In genomic region chr12:110373025-110373876, GRCh38 we compare ENCODE assay signal across 12 cellular contexts. TPM values are rescaled to one million over a fixed set of nuclear protein-coding genes. Genes with fewer than 3 reads are reported as not detected.
DNase-seq lines count a peak whose midpoint lies in the region; ATAC-seq and TF ChIP-seq lines count a peak whose summit lies in the region.
"Had no signal": no experiment of that assay in that cellular context is flagged by ENCODE, and none has a peak within 500 bp of the region (broad histone marks: within the 10 kb centered on the region; RNA-seq: fewer than 3 reads in every experiment).

No MANE protein-coding gene starts in this region.

- H3K9me3 ChIP-seq in thymus (ENCODE audit: control insufficient read depth) = no peaks in the 10 kb centered on the region
- H3K9me3 ChIP-seq: MG63 had no signal

- H3K4me3 Mint-ChIP-seq in chondrocyte (ENCODE audit: unreplicated experiment) = no peak overlapping the region

- peaks cover 70% of the 10 kb centered on the region for H3K36me3 ChIP-seq in thymus (ENCODE audit: control insufficient read depth, insufficient read depth)

- no peaks in the 10 kb centered on the region for H3K4me1 Mint-ChIP-seq in chondrocyte (ENCODE audit: low read depth)

- DNase-seq in NCI-H1694 treated with DMSO at 0.1 percent for 48 hours (lab: John Stamatoyannopoulos, UW) (peak; percentile 40), dorsolateral prefrontal cortex (no peak), mucosa of gallbladder (ENCODE audit: low spot score) (peak; percentile 29), chondrocyte (ENCODE audit: low spot score) (no peak), NCI-H1930 (lab: John Stamatoyannopoulos, UW) (no peak), NK-92 (lab: John Stamatoyannopoulos, UW; ENCODE audit: unreplicated experiment) (no peak)
- DNase-seq: activated CD8-positive, alpha-beta memory T cell treated with anti-CD3 and anti-CD28 coated beads, Interleukin-2, amount 50 U/mL, for 48 hours; MG63; substantia nigra had no signal

- no peaks in the 10 kb centered on the region for H3K27me3 Mint-ChIP-seq in chondrocyte (ENCODE audit: low read depth)

- H3K9me3 Mint-ChIP-seq in chondrocyte (ENCODE audit: low read depth) = no peaks in the 10 kb centered on the region

- peak overlapping the region in 52 of 59 donors; percentile 1 to 80 (median 57) for H3K27ac ChIP-seq in dorsolateral prefrontal cortex
- peak overlapping the region; percentile 15 for H3K27ac ChIP-seq in thymus (ENCODE audit: low read depth)
- H3K27ac ChIP-seq: hepatocyte had no signal

- TF ChIP-seq CTCF in dorsolateral prefrontal cortex (IDR thresholded peaks at IDR 0.05 in 54 of 56, conservative IDR thresholded peaks at IDR 0.05 in 2 of 56; ENCODE audit: low read depth in 1 of 56, partially characterized antibody in 56 of 56) = no peak
- no peak for TF ChIP-seq CTCF in chondrocyte (IDR thresholded peaks at IDR 0.05)

- H3K27me3 ChIP-seq in dorsolateral prefrontal cortex = no peaks in the 10 kb centered on the region
- no peaks in the 10 kb centered on the region for H3K27me3 ChIP-seq in thymus (ENCODE audit: control insufficient read depth, insufficient read depth)
- H3K27me3 ChIP-seq: hepatocyte, MG63 had no signal

- H3K4me3 ChIP-seq in dorsolateral prefrontal cortex = no peak overlapping the region
- H3K4me3 ChIP-seq in thymus (ENCODE audit: low read length) = no peak overlapping the region
- H3K4me3 ChIP-seq: hepatocyte, MG63 had no signal

- no peak overlapping the region for H3K27ac Mint-ChIP-seq in chondrocyte (ENCODE audit: unreplicated experiment)

- WGBS in thymus = 97% methylated on average over 6 of the region's 6 CpGs

- peaks cover 2% of the 10 kb centered on the region for H3K4me1 ChIP-seq in thymus (ENCODE audit: control insufficient read depth, insufficient read depth, low read length)

- no peak for ATAC-seq in GM21360 (IDR thresholded peaks at IDR 0.05; ENCODE audit: unreplicated experiment)

- peaks cover 24% of the 10 kb centered on the region for H3K36me3 Mint-ChIP-seq in chondrocyte (ENCODE audit: low read depth)

- intact Hi-C loops in dorsolateral prefrontal cortex (cut with DNase I) = no loop called here

RNA-seq across cellular contexts. Expression of gene ANAPC7, which starts 30.3 kb away (rescaled TPM):
- total RNA-seq in dorsolateral prefrontal cortex (10 to 100 TPM; 47.0 to 86.9 (median 63.0) TPM), mucosa of gallbladder (43.0 TPM), chondrocyte (32.7 to 50.3 TPM (median 35.4 TPM) in 3 replicates)
- 66.6 TPM for polyA plus RNA-seq in thymus

Comparison
In these comparisons a context has a peak if more than half of its experiments do, and no peak if none do; other contexts are left out.
1. DNase-seq: peak in NCI-H1694 treated with DMSO at 0.1 percent for 48 hours (single experiment) and mucosa of gallbladder (single experiment); none in dorsolateral prefrontal cortex (0 of 10), chondrocyte (single experiment), NCI-H1930 (0 of 2) and NK-92 (single experiment).